ENCODE assay signal across 8 cellular contexts in genomic region chr2:215728504-215729065, GRCh38.
DNase-seq lines count a peak whose midpoint lies in the region; ATAC-seq and TF ChIP-seq lines count a peak whose summit lies in the region.

No MANE protein-coding gene starts in this region.

- TF ChIP-seq CTCF in AG09319 (IDR thresholded peaks at IDR 0.05; ENCODE audit: low read depth, low read length) (no peak; the same call in 1 of the 2 replicates), tibial artery (IDR thresholded peaks at IDR 0.05) (no peak)

- H3K36me3 ChIP-seq in tibial artery, result no peaks in the 10 kb centered on the region

- ATAC-seq in GM19452 (IDR thresholded peaks at IDR 0.05; ENCODE audit: unreplicated experiment), result peak; percentile 80

- no peaks in the 10 kb centered on the region for H3K9me3 ChIP-seq in tibial artery

- peaks cover 0 to 25% (median 4%) of the 10 kb centered on the region in 4 donors for H3K4me1 ChIP-seq in tibial artery

- no peak overlapping the region for H3K4me3 ChIP-seq in tibial artery

- no peaks in the 10 kb centered on the region for H3K27me3 ChIP-seq in tibial artery

- peak; percentile 89 for DNase-seq in AG09319 (ENCODE audit: extremely low read depth, low read depth)
- DNase-seq in HS-27A (ENCODE audit: low read depth), result peak; percentile 56
- peak; percentile 75 for DNase-seq in dedifferentiated amniotic fluid mesenchymal stem cell (ENCODE audit: extremely low spot score)
- DNase-seq in tibial artery, result peak in 1 of 2 donors; percentile 77
- no peak for DNase-seq in superior temporal gyrus (ENCODE audit: extremely low spot score)
- no peak for DNase-seq in midbrain (lab: John Stamatoyannopoulos, UW)
- no peak for DNase-seq in islet precursor cell

- intact Hi-C loops in tibial artery (cut with DNase I; ENCODE audit: low total_unique reads), result no loop called here

- H3K27ac ChIP-seq in tibial artery, result peak overlapping the region; percentile 43 to 50

Comparison
In these comparisons a context has a peak if more than half of its experiments do, and no peak if none do; other contexts are left out.
1. DNase-seq: peak in AG09319 (single experiment), HS-27A (single experiment) and dedifferentiated amniotic fluid mesenchymal stem cell (single experiment); none in superior temporal gyrus (single experiment), midbrain (single experiment) and islet precursor cell (single experiment).